Comparison of ENCODE assay signal across 7 cellular contexts in genomic region chr6:157981395-157982296, GRCh38.
A peak's percentile ranks its signal among the peaks of the same experiment; 100 is the strongest.
DNase-seq lines count a peak whose midpoint lies in the region; ATAC-seq and TF ChIP-seq lines count a peak whose summit lies in the region.

SYNJ2 (plus strand) TSS chr6:157981863; CDS start chr6:157981962, 99 bp downstream.

- peak; percentile 66 for DNase-seq in NCI-H2029 (lab: John Stamatoyannopoulos, UW)
- peak; percentile 55 to 69 (median 64) for DNase-seq in activated CD4-positive, CD25-positive, alpha-beta regulatory T cell (lab: John Stamatoyannopoulos, UW)
- peak; percentile 86 for DNase-seq in central memory CD4-positive, alpha-beta T cell
- peak; percentile 69 for DNase-seq in kidney glomerular epithelial cell (lab: John Stamatoyannopoulos, UW)
- peak; percentile 52 to 76 (median 60) for DNase-seq in stimulated activated CD4-positive, alpha-beta T cell treated with anti-CD3 and anti-CD28 coated beads, Interleukin-1b, Interleukin-23, amount 100 ng/mL, for 24 hours (ENCODE audit: low read depth in 4 of 4, low spot score in 1 of 4)

- TF ChIP-seq POLR2A in GM15510 (IDR thresholded peaks at IDR 0.05; ENCODE audit: borderline replicate concordance, extremely low read depth, insufficient read length) = peak; percentile 44

- peak; percentile 83 for ATAC-seq in HG02798 (IDR thresholded peaks at IDR 0.05; ENCODE audit: poor library complexity, unreplicated experiment)

Comparison
In these comparisons a context has a peak if more than half of its experiments do, and no peak if none do; other contexts are left out.
1. Peak in every context shown above with its lines: DNase-seq and ATAC-seq.